ENCODE assay signal across 10 cellular contexts in the genomic region with DNA sequence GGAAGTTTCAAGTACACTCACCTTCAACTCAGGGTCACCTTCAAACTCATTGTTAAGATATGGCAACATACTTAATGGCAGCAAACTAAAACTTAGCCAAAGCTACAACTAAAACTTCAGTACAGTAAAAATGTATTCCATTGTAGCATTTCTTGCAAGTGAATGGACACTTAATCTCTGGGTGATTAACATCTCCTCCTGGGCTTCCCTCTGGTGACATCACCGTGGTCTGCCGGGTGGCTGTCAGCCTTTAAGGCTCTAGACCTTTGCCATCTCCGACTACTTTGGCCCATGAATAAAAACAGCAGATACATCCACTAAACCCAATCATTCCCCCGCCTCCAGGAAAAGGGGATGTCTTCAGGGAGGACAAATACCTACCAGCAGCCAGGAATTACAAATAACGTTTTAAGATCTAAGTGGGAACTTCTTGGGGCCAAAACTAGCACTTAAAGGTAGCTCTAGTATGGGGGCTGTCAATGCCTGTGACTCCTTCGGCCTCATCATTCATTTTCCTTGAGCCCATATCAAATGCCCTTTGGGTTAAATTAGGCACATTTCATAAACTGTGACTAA. TPM values are rescaled to one million over a fixed set of nuclear protein-coding genes. Genes with fewer than 3 reads are reported as not detected.
DNase-seq lines count a peak whose midpoint lies in the region; ATAC-seq and TF ChIP-seq lines count a peak whose summit lies in the region.
"Had no signal": no experiment of that assay in that cellular context is flagged by ENCODE, and none has a peak within 500 bp of the region (broad histone marks: within the 10 kb centered on the region; RNA-seq: fewer than 3 reads in every experiment).

No MANE protein-coding gene starts in this region.

- intact Hi-C loops in activated CD4-positive, alpha-beta memory T cell treated with anti-CD3 and anti-CD28 coated beads for 36 hours (cut with micrococcal nuclease) = no loop called here
- intact Hi-C loops in left lung (cut with DNase I) = no loop called here
- intact Hi-C loops in tibial artery (cut with DNase I; ENCODE audit: low total_unique reads) = no loop called here

- H3K4me3 Mint-ChIP-seq in activated T-cell treated with anti-CD3 and anti-CD28 coated beads, Interleukin-2, amount 50 U/mL, for 72 hours = peak overlapping the region; percentile 65 to 74
- H3K4me3 Mint-ChIP-seq in activated T-cell treated with anti-CD3 and anti-CD28 coated beads, Interleukin-2, amount 50 U/mL, for 4 hours = no peak overlapping the region
- peak overlapping the region; percentile 10 for H3K4me3 Mint-ChIP-seq in activated CD4-positive, alpha-beta memory T cell treated with anti-CD3 and anti-CD28 coated beads for 36 hours
- peak overlapping the region in 1 of 2 donors; percentile 61 for H3K4me3 Mint-ChIP-seq in stimulated activated naive B cell treated with anti-CD40 and anti-IgM and Interleukin-4, amounts not matched to agents 10 μg/mL and 1 μg/mL and 100 μg/mL, for 72 hours

- H3K4me3 ChIP-seq in left lung (peak overlapping the region; percentile 7 to 53), tibial artery (peak overlapping the region; percentile 40 to 53)

- POLR2A ChIA-PET in activated CD4-positive, alpha-beta memory T cell treated with anti-CD3 and anti-CD28 coated beads for 36 hours (lab: Charles Lee) = no interaction called here

- no peak for DNase-seq in activated T-cell treated with anti-CD3 and anti-CD28 coated beads, Interleukin-2, amount 50 U/mL, for 72 hours
- DNase-seq in activated T-cell treated with anti-CD3 and anti-CD28 coated beads, Interleukin-2, amount 50 U/mL, for 4 hours = no peak
- DNase-seq in activated CD4-positive, alpha-beta memory T cell treated with anti-CD3 and anti-CD28 coated beads for 36 hours = no peak
- no peak for DNase-seq in left lung
- no peak for DNase-seq in tibial artery
- no peak for DNase-seq in inferior parietal cortex (ENCODE audit: extremely low spot score)
- no peak for DNase-seq in stimulated activated naive B cell treated with anti-CD40 and anti-IgM and Interleukin-4, amounts not matched to agents 10 μg/mL and 1 μg/mL and 100 μg/mL, for 72 hours
- DNase-seq: stimulated activated CD4-positive, alpha-beta T cell treated with anti-CD3 and anti-CD28 coated beads, Interleukin-1b, Interleukin-23, amount 100 ng/mL, for 48 hours had no signal

- H3K27ac Mint-ChIP-seq in activated T-cell treated with anti-CD3 and anti-CD28 coated beads, Interleukin-2, amount 50 U/mL, for 72 hours = no peak overlapping the region
- no peak overlapping the region for H3K27ac Mint-ChIP-seq in activated CD4-positive, alpha-beta memory T cell treated with anti-CD3 and anti-CD28 coated beads for 36 hours
- no peak overlapping the region for H3K27ac Mint-ChIP-seq in stimulated activated naive B cell treated with anti-CD40 and anti-IgM and Interleukin-4, amounts not matched to agents 10 μg/mL and 1 μg/mL and 100 μg/mL, for 72 hours

- H3K36me3 ChIP-seq in left lung = no peaks in the 10 kb centered on the region
- H3K36me3 ChIP-seq in tibial artery = peaks cover 0 to 4% (median 0%) of the 10 kb centered on the region in 3 donors

- no peaks in the 10 kb centered on the region for H3K9me3 ChIP-seq in left lung
- H3K9me3 ChIP-seq in tibial artery = no peaks in the 10 kb centered on the region

- H3K27me3 Mint-ChIP-seq in activated T-cell treated with anti-CD3 and anti-CD28 coated beads, Interleukin-2, amount 50 U/mL, for 72 hours (ENCODE audit: low read depth) = peaks cover 39% of the 10 kb centered on the region
- peaks cover 48% of the 10 kb centered on the region for H3K27me3 Mint-ChIP-seq in activated T-cell treated with anti-CD3 and anti-CD28 coated beads, Interleukin-2, amount 50 U/mL, for 4 hours (ENCODE audit: low read depth)
- H3K27me3 Mint-ChIP-seq in activated CD4-positive, alpha-beta memory T cell treated with anti-CD3 and anti-CD28 coated beads for 36 hours = peaks cover 35% of the 10 kb centered on the region
- peaks cover 62% of the 10 kb centered on the region in 2 donors for H3K27me3 Mint-ChIP-seq in stimulated activated naive B cell treated with anti-CD40 and anti-IgM and Interleukin-4, amounts not matched to agents 10 μg/mL and 1 μg/mL and 100 μg/mL, for 72 hours

- H3K27ac ChIP-seq in left lung = peak overlapping the region in 1 of 2 donors; percentile 13
- no peak overlapping the region for H3K27ac ChIP-seq in tibial artery

- peaks cover 0 to 67% of the 10 kb centered on the region in 2 donors for H3K27me3 ChIP-seq in left lung
- H3K27me3 ChIP-seq in tibial artery = peaks cover 0 to 41% of the 10 kb centered on the region in 2 donors

- no peaks in the 10 kb centered on the region for H3K9me3 Mint-ChIP-seq in activated T-cell treated with anti-CD3 and anti-CD28 coated beads, Interleukin-2, amount 50 U/mL, for 72 hours
- H3K9me3 Mint-ChIP-seq in activated T-cell treated with anti-CD3 and anti-CD28 coated beads, Interleukin-2, amount 50 U/mL, for 4 hours = no peaks in the 10 kb centered on the region
- H3K9me3 Mint-ChIP-seq in activated CD4-positive, alpha-beta memory T cell treated with anti-CD3 and anti-CD28 coated beads for 36 hours = no peaks in the 10 kb centered on the region
- no peaks in the 10 kb centered on the region for H3K9me3 Mint-ChIP-seq in stimulated activated naive B cell treated with anti-CD40 and anti-IgM and Interleukin-4, amounts not matched to agents 10 μg/mL and 1 μg/mL and 100 μg/mL, for 72 hours

- no peak for TF ChIP-seq CTCF in left lung (IDR thresholded peaks at IDR 0.05)
- no peak for TF ChIP-seq CTCF in tibial artery (IDR thresholded peaks at IDR 0.05)

- H3K4me1 Mint-ChIP-seq in activated T-cell treated with anti-CD3 and anti-CD28 coated beads, Interleukin-2, amount 50 U/mL, for 72 hours (ENCODE audit: low read depth) = peaks cover 6% of the 10 kb centered on the region
- H3K4me1 Mint-ChIP-seq in activated T-cell treated with anti-CD3 and anti-CD28 coated beads, Interleukin-2, amount 50 U/mL, for 4 hours (ENCODE audit: low read depth) = peaks cover 9% of the 10 kb centered on the region
- H3K4me1 Mint-ChIP-seq in activated CD4-positive, alpha-beta memory T cell treated with anti-CD3 and anti-CD28 coated beads for 36 hours (ENCODE audit: low read depth) = peaks cover 7% of the 10 kb centered on the region
- H3K4me1 Mint-ChIP-seq in stimulated activated naive B cell treated with anti-CD40 and anti-IgM and Interleukin-4, amounts not matched to agents 10 μg/mL and 1 μg/mL and 100 μg/mL, for 72 hours = peaks cover 9 to 20% of the 10 kb centered on the region in 2 donors

- CTCF ChIA-PET in activated CD4-positive, alpha-beta memory T cell treated with anti-CD3 and anti-CD28 coated beads for 36 hours (lab: Charles Lee) = no interaction called here

- H3K4me1 ChIP-seq in left lung (peaks cover 0 to 25% of the 10 kb centered on the region in 2 donors), tibial artery (peaks cover 0 to 18% (median 15%) of the 10 kb centered on the region in 4 donors)

- peaks cover 0 to 2% of the 10 kb centered on the region in 2 donors for H3K36me3 Mint-ChIP-seq in activated T-cell treated with anti-CD3 and anti-CD28 coated beads, Interleukin-2, amount 50 U/mL, for 72 hours (ENCODE audit: insufficient read depth in 2 of 2)
- H3K36me3 Mint-ChIP-seq in activated T-cell treated with anti-CD3 and anti-CD28 coated beads, Interleukin-2, amount 50 U/mL, for 4 hours (ENCODE audit: insufficient read depth) = no peaks in the 10 kb centered on the region
- H3K36me3 Mint-ChIP-seq in activated CD4-positive, alpha-beta memory T cell treated with anti-CD3 and anti-CD28 coated beads for 36 hours = no peaks in the 10 kb centered on the region
- H3K36me3 Mint-ChIP-seq in stimulated activated naive B cell treated with anti-CD40 and anti-IgM and Interleukin-4, amounts not matched to agents 10 μg/mL and 1 μg/mL and 100 μg/mL, for 72 hours = peaks cover 0 to 1% of the 10 kb centered on the region in 2 donors

- no peak for ATAC-seq in activated T-cell treated with anti-CD3 and anti-CD28 coated beads, Interleukin-2, amount 50 U/mL, for 72 hours (replicated peaks in 1 of 2)
- no peak for ATAC-seq in activated T-cell treated with anti-CD3 and anti-CD28 coated beads, Interleukin-2, amount 50 U/mL, for 4 hours
- ATAC-seq in left lung (peak; percentile 9), GM19328 (IDR thresholded peaks at IDR 0.05; ENCODE audit: unreplicated experiment) (no peak)
- no peak for ATAC-seq in stimulated activated naive B cell treated with anti-CD40 and anti-IgM and Interleukin-4, amounts not matched to agents 10 μg/mL and 1 μg/mL and 100 μg/mL, for 72 hours (replicated peaks)
- ATAC-seq: Right ventricle myocardium inferior had no signal

RNA-seq across cellular contexts. Expression of gene TFCP2L1, which starts 1.2 kb away (rescaled TPM):
- under 1 TPM; 0.10 to 0.16 TPM for total RNA-seq in activated T-cell treated with anti-CD3 and anti-CD28 coated beads, Interleukin-2, amount 50 U/mL, for 72 hours
- total RNA-seq in activated T-cell treated with anti-CD3 and anti-CD28 coated beads, Interleukin-2, amount 50 U/mL, for 4 hours = under 1 TPM; 0.03 to 0.08 (median 0.05) TPM
- under 1 TPM; 0.24 to 0.29 TPM for total RNA-seq in activated CD4-positive, alpha-beta memory T cell treated with anti-CD3 and anti-CD28 coated beads for 36 hours
- total RNA-seq in left lung = 10 to 100 TPM; 24.1 to 32.5 TPM

Comparison
In these comparisons a context has a peak if more than half of its experiments do, and no peak if none do; other contexts are left out.
1. RNA of gene TFCP2L1, which starts 1.2 kb away (total RNA-seq): 24.1 to 32.5 TPM in left lung; 0.24 to 0.29 TPM in activated CD4-positive, alpha-beta memory T cell treated with anti-CD3 and anti-CD28 coated beads for 36 hours, 0.10 to 0.16 TPM in activated T-cell treated with anti-CD3 and anti-CD28 coated beads, Interleukin-2, amount 50 U/mL, for 72 hours and 0.03 to 0.08 TPM in activated T-cell treated with anti-CD3 and anti-CD28 coated beads, Interleukin-2, amount 50 U/mL, for 4 hours; every median in the first group is over 10 times any median in the second.